In genomic region chr12:49292729-49293055, GRCh38 we compare ENCODE assay signal across 1 cellular context.
TF ChIP-seq lines count a peak whose summit lies in the region.

No MANE protein-coding gene starts in this region.

TF ChIP-seq in H1, 55 proteins besides CTCF, POLR2A, EP300 and RAD21:
- TF ChIP-seq ASH2L (IDR thresholded peaks at IDR 0.05; ENCODE audit: low read length) (no peak), CREB1 (IDR thresholded peaks at IDR 0.05) (no peak), ZNF274 (IDR thresholded peaks at IDR 0.05; ENCODE audit: borderline replicate concordance, extremely low read depth, low read length) (no peak), EZH2 (IDR thresholded peaks at IDR 0.05; ENCODE audit: low read depth, low read length, severe bottlenecking) (no peak), E2F6 (IDR thresholded peaks at IDR 0.05) (no peak), POU5F1 (IDR thresholded peaks at IDR 0.05; ENCODE audit: low read depth, low read length) (no peak), BRCA1 (IDR thresholded peaks at IDR 0.05; ENCODE audit: low read depth, low read length) (no peak), SP4 (IDR thresholded peaks at IDR 0.05; ENCODE audit: low read length) (no peak), ATF2 (IDR thresholded peaks at IDR 0.05; ENCODE audit: low read length) (no peak), CHD1 (IDR thresholded peaks at IDR 0.05; ENCODE audit: low read depth, low read length) (no peak), SP1 (IDR thresholded peaks at IDR 0.05; ENCODE audit: low read depth, low read length) (no peak), SIX5 (IDR thresholded peaks at IDR 0.05; ENCODE audit: low read depth, low read length) (no peak), SUZ12 (IDR thresholded peaks at IDR 0.05; ENCODE audit: low read length) (no peak), EGR1 (IDR thresholded peaks at IDR 0.05; ENCODE audit: borderline replicate concordance, low read depth, low read length) (no peak), POLR2AphosphoS5 (IDR thresholded peaks at IDR 0.05; ENCODE audit: low read depth, low read length) (no peak), TCF12 (IDR thresholded peaks at IDR 0.05; ENCODE audit: low read depth, low read length) (no peak), HDAC2 (IDR thresholded peaks at IDR 0.05; ENCODE audit: borderline replicate concordance in 1 of 2, low read depth in 2 of 2, low read length in 2 of 2) (no peak)
